8 cellular contexts compared by ENCODE assay signal in the genomic region with DNA sequence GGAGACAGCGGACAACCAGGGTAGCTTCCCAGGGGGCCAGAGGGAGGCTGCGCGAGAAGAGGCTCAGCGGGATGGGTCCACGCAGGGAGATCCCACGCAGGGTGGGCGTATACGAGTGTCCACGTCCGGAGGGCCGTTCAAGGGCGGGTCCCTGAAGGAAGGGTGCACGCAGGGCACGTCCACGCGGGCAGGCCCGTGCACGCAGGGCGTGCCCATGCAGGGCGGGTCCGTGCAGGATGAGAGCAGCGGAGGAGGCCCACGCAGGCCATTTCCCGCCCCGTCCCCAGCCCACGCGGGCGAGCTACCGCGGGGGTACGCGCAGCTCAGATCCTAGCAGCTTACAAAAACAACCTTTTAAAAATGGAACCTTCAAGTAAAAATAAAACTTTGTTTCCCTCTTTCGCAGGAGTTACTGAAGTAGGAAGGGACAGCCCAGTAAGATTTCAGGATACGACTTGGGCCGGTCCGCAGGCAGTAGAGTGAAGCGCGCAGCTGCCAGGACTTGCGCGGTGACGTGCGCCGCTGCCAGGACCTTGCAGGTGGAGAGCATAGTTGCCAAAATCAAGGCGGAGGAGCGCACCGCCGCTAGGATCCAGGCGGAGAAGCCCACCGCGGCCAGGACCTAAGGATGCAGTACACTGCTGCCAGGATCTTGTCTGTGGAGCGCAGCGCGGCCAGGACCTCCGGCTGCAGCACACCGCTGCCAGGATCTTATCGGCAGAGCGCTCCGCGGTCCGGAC. TPM values are rescaled to one million over a fixed set of nuclear protein-coding genes. Genes with fewer than 3 reads are reported as not detected.
DNase-seq lines count a peak whose midpoint lies in the region; ATAC-seq, FAIRE-seq and TF ChIP-seq lines count a peak whose summit lies in the region.

No MANE protein-coding gene starts in this region.

- peak overlapping the region; percentile 99 for H2BK20ac ChIP-seq in IMR-90 (ENCODE audit: low read depth, low read length)

- TF ChIP-seq RAD21 in IMR-90 (IDR thresholded peaks at IDR 0.05; ENCODE audit: low read length) = no peak

- peaks cover 5% of the 10 kb centered on the region for H4K20me1 ChIP-seq in IMR-90 (ENCODE audit: insufficient read depth, low read length)

- peak overlapping the region; percentile 100 for H2BK120ac ChIP-seq in IMR-90 (ENCODE audit: low read depth, low read length)

- H3K56ac ChIP-seq in IMR-90 (ENCODE audit: extremely low read depth, insufficient read depth, low read length) = peak overlapping the region; percentile 90

- intact Hi-C loops in IMR-90 (cut with micrococcal nuclease) = no loop called here
- intact Hi-C loops in activated T-helper 1 cell treated with anti-CD3 and anti-CD28 coated beads, Interleukin-12 subunit alpha, Interleukin-12 subunit beta, Interleukin-2, Interleukin-4 antibody, amounts not matched to agents 30 ng/mL and 10 ng/mL and 1 ng/mL, durations not matched to agents 14 hours and 24 hours and 36 hours (cut with micrococcal nuclease) = loop anchor here (1.0 to 10.0 kb wide), 8 partner anchors 15 to 722 kb away; a partner anchor contains a TSS

- ATAC-seq in GM21529 (IDR thresholded peaks at IDR 0.05; ENCODE audit: unreplicated experiment) (peak; percentile 50), IMR-90 (ENCODE audit: low read depth) (peak; percentile 83)
- peak; percentile 86 to 87 for ATAC-seq in natural killer cell treated with Interleukin-12 subunit alpha and Interleukin-12 subunit beta and Interleukin-15 and Interleukin-18, amount 100 ng/mL, for 72 hours
- peak; percentile 75 for ATAC-seq in stimulated activated naive CD8-positive, alpha-beta T cell treated with anti-CD3 and anti-CD28 coated beads, Interleukin-15, Interleukin-2, amounts not matched to agents 100 U/mL and 50 U/mL, for 24 hours

- peaks cover 25 to 44% of the 10 kb centered on the region in 2 experiments for H3K79me1 ChIP-seq in IMR-90 (ENCODE audit: low read depth in 1 of 2, low read length in 2 of 2)

- peak overlapping the region; percentile 99 for H3K27ac Mint-ChIP-seq in activated T-helper 1 cell treated with anti-CD3 and anti-CD28 coated beads, Interleukin-12 subunit alpha, Interleukin-12 subunit beta, Interleukin-2, Interleukin-4 antibody, amounts not matched to agents 30 ng/mL and 10 ng/mL and 1 ng/mL, durations not matched to agents 14 hours and 24 hours and 36 hours
- peak overlapping the region; percentile 99 for H3K27ac Mint-ChIP-seq in natural killer cell treated with Interleukin-12 subunit alpha and Interleukin-12 subunit beta and Interleukin-15 and Interleukin-18, amount 100 ng/mL, for 72 hours

- 1% methylated on average over 32 of the region's 60 CpGs; no CpG with 5 or more reads in 1 of the 2 experiments for WGBS in IMR-90 (ENCODE audit: extremely low coverage in 2 of 2, insufficient read length in 1 of 2), 2 experiments

- TF ChIP-seq CTCF in IMR-90 (conservative IDR thresholded peaks at IDR 0.05; ENCODE audit: low read depth, low read length) (no peak), fibroblast of mammary gland (conservative IDR thresholded peaks at IDR 0.05; ENCODE audit: control insufficient read depth, insufficient read depth, low read depth, low read length) (no peak)

- peak overlapping the region; percentile 48 to 99 for H4K8ac ChIP-seq in IMR-90 (ENCODE audit: low read depth in 2 of 2, low read length in 2 of 2)

- CTCF ChIA-PET in IMR-90 (lab: Yijun Ruan, JAX) = no interaction called here

- H3K9me3 ChIP-seq in IMR-90 (ENCODE audit: control insufficient read depth, insufficient read depth, low read length) = no peaks in the 10 kb centered on the region

- peaks cover 20% of the 10 kb centered on the region for H3K9me1 ChIP-seq in IMR-90 (ENCODE audit: insufficient read depth, low read length)

- peak overlapping the region; percentile 97 for H3K27ac ChIP-seq in IMR-90 (ENCODE audit: insufficient read depth, low read length)

- peaks cover 18% of the 10 kb centered on the region for H3K4me1 ChIP-seq in IMR-90 (ENCODE audit: control insufficient read depth, insufficient read depth, low read length)

- H3K9me3 Mint-ChIP-seq in activated T-helper 1 cell treated with anti-CD3 and anti-CD28 coated beads, Interleukin-12 subunit alpha, Interleukin-12 subunit beta, Interleukin-2, Interleukin-4 antibody, amounts not matched to agents 30 ng/mL and 10 ng/mL and 1 ng/mL, durations not matched to agents 14 hours and 24 hours and 36 hours = no peaks in the 10 kb centered on the region
- no peaks in the 10 kb centered on the region for H3K9me3 Mint-ChIP-seq in natural killer cell treated with Interleukin-12 subunit alpha and Interleukin-12 subunit beta and Interleukin-15 and Interleukin-18, amount 100 ng/mL, for 72 hours

- no TSS peak for BruUV-seq in IMR-90 (replicated peaks; lab: Mats Ljungman, UMichigan)

- peaks cover 7% of the 10 kb centered on the region for H3K27me3 Mint-ChIP-seq in activated T-helper 1 cell treated with anti-CD3 and anti-CD28 coated beads, Interleukin-12 subunit alpha, Interleukin-12 subunit beta, Interleukin-2, Interleukin-4 antibody, amounts not matched to agents 30 ng/mL and 10 ng/mL and 1 ng/mL, durations not matched to agents 14 hours and 24 hours and 36 hours (ENCODE audit: insufficient read depth)
- H3K27me3 Mint-ChIP-seq in natural killer cell treated with Interleukin-12 subunit alpha and Interleukin-12 subunit beta and Interleukin-15 and Interleukin-18, amount 100 ng/mL, for 72 hours = no peaks in the 10 kb centered on the region

- H3K36me3 ChIP-seq in IMR-90 (ENCODE audit: control insufficient read depth, insufficient read depth, low read length) = peaks cover 23% of the 10 kb centered on the region

- H3K4me3 ChIP-seq in IMR-90 (ENCODE audit: insufficient read depth, low read depth, low read length) = peak overlapping the region; percentile 70
- peak overlapping the region; percentile 84 for H3K4me3 ChIP-seq in fibroblast of mammary gland (ENCODE audit: control insufficient read depth, low read depth, low read length)

- peak overlapping the region; percentile 97 for H3K4me3 Mint-ChIP-seq in activated T-helper 1 cell treated with anti-CD3 and anti-CD28 coated beads, Interleukin-12 subunit alpha, Interleukin-12 subunit beta, Interleukin-2, Interleukin-4 antibody, amounts not matched to agents 30 ng/mL and 10 ng/mL and 1 ng/mL, durations not matched to agents 14 hours and 24 hours and 36 hours
- H3K4me3 Mint-ChIP-seq in natural killer cell treated with Interleukin-12 subunit alpha and Interleukin-12 subunit beta and Interleukin-15 and Interleukin-18, amount 100 ng/mL, for 72 hours = peak overlapping the region; percentile 94

- POLR2A ChIA-PET in IMR-90 (lab: Charles Lee; ENCODE audit: unreplicated experiment) = interaction anchor here (0.9 kb wide), 1 partner anchor 29 kb away, joined by 5 read pairs; a partner anchor contains a TSS

- H3K4ac ChIP-seq in IMR-90 (ENCODE audit: low read depth, low read length) = peak overlapping the region; percentile 99

- H3K14ac ChIP-seq in IMR-90 (replicated peaks; ENCODE audit: low read depth, low read length) = peak overlapping the region; percentile 99

- DNase-seq in DMS53 treated with DMSO at 0.1 percent for 48 hours (lab: John Stamatoyannopoulos, UW; ENCODE audit: unreplicated experiment) = peak; percentile 74
- peak; percentile 86 for DNase-seq in IMR-90
- DNase-seq in RCC 7860 (ENCODE audit: low spot score) = peak; percentile 75
- DNase-seq in activated T-helper 1 cell treated with anti-CD3 and anti-CD28 coated beads, Interleukin-12 subunit alpha, Interleukin-12 subunit beta, Interleukin-2, Interleukin-4 antibody, amounts not matched to agents 30 ng/mL and 10 ng/mL and 1 ng/mL, durations not matched to agents 14 hours and 24 hours and 36 hours (ENCODE audit: low spot score) = peak; percentile 84
- peak; percentile 85 for DNase-seq in fibroblast of mammary gland (ENCODE audit: low read depth)
- peak; percentile 89 for DNase-seq in natural killer cell treated with Interleukin-12 subunit alpha and Interleukin-12 subunit beta and Interleukin-15 and Interleukin-18, amount 100 ng/mL, for 72 hours (ENCODE audit: low spot score)
- peak; percentile 73 for DNase-seq in stimulated activated naive CD8-positive, alpha-beta T cell treated with anti-CD3 and anti-CD28 coated beads, Interleukin-15, Interleukin-2, amounts not matched to agents 100 U/mL and 50 U/mL, for 24 hours

- peak overlapping the region; percentile 100 for H3K23ac ChIP-seq in IMR-90 (ENCODE audit: low read depth, low read length)

- H3K36me3 Mint-ChIP-seq in activated T-helper 1 cell treated with anti-CD3 and anti-CD28 coated beads, Interleukin-12 subunit alpha, Interleukin-12 subunit beta, Interleukin-2, Interleukin-4 antibody, amounts not matched to agents 30 ng/mL and 10 ng/mL and 1 ng/mL, durations not matched to agents 14 hours and 24 hours and 36 hours (ENCODE audit: low read depth) = peaks cover 20% of the 10 kb centered on the region
- peaks cover 4% of the 10 kb centered on the region for H3K36me3 Mint-ChIP-seq in natural killer cell treated with Interleukin-12 subunit alpha and Interleukin-12 subunit beta and Interleukin-15 and Interleukin-18, amount 100 ng/mL, for 72 hours

- TF ChIP-seq POLR2A in IMR-90 (IDR thresholded peaks at IDR 0.05; ENCODE audit: low read depth, low read length) = no peak

- no peaks in the 10 kb centered on the region; the same call in 1 of the 2 replicates for H3K27me3 ChIP-seq in IMR-90 (ENCODE audit: control insufficient read depth, insufficient read depth, low read length)

- in situ Hi-C loops in IMR-90 (cut with MboI; ENCODE audit: low sequenced_read_pairs) = no loop called here

- H2BK5ac ChIP-seq in IMR-90 (ENCODE audit: low read depth, low read length, poor library complexity, severe bottlenecking) = peak overlapping the region; percentile 100

- H2AK9ac ChIP-seq in IMR-90 (replicated peaks; ENCODE audit: low read depth, low read length, poor library complexity) = peak overlapping the region; percentile 96

- H3K9ac ChIP-seq in IMR-90 (ENCODE audit: low read depth, low read length) = peak overlapping the region; percentile 89

- peak overlapping the region; percentile 91 for H3K4me2 ChIP-seq in IMR-90 (ENCODE audit: low read depth, low read length)

- peak overlapping the region; percentile 100 for H2AFZ ChIP-seq in IMR-90 (replicated peaks; ENCODE audit: low read length, poor library complexity)

- H3K4me1 Mint-ChIP-seq in activated T-helper 1 cell treated with anti-CD3 and anti-CD28 coated beads, Interleukin-12 subunit alpha, Interleukin-12 subunit beta, Interleukin-2, Interleukin-4 antibody, amounts not matched to agents 30 ng/mL and 10 ng/mL and 1 ng/mL, durations not matched to agents 14 hours and 24 hours and 36 hours (ENCODE audit: low read depth) = peaks cover 29% of the 10 kb centered on the region
- H3K4me1 Mint-ChIP-seq in natural killer cell treated with Interleukin-12 subunit alpha and Interleukin-12 subunit beta and Interleukin-15 and Interleukin-18, amount 100 ng/mL, for 72 hours (ENCODE audit: low read depth in 2 of 2) = peaks cover 21 to 23% of the 10 kb centered on the region in 2 donors

- peak overlapping the region; percentile 98 for H4K5ac ChIP-seq in IMR-90 (ENCODE audit: low read depth, low read length)

- dilution Hi-C loops in IMR-90 (cut with HindIII; ENCODE audit: low sequenced_read_pairs, unreplicated experiment) = no loop called here

- FAIRE-seq in RCC 7860 (lab: Jason Lieb, UNC) = peak; percentile 12

- H2AK5ac ChIP-seq in IMR-90 (ENCODE audit: low read depth, low read length) = peak overlapping the region; percentile 56

- peak overlapping the region; percentile 58; the same call in 1 of the 3 replicates for H2BK15ac ChIP-seq in IMR-90 (ENCODE audit: low read depth, low read length)

- peak overlapping the region; percentile 100 for H3K18ac ChIP-seq in IMR-90 (ENCODE audit: low read depth, low read length)

- peak overlapping the region; percentile 99 for H4K91ac ChIP-seq in IMR-90 (ENCODE audit: insufficient read depth, low read depth, low read length)

RNA-seq across cellular contexts. Expression of a gene that starts 0.4 kb away (rescaled TPM):
- 13.6 and 14.0 TPM in 2 replicates for total RNA-seq in IMR-90 (2012; rRNA removed)
- polyA plus RNA-seq in IMR-90 (2012; rRNA removed) = 55.4 and 60.2 TPM in 2 replicates
- 66.0 and 74.1 TPM in 2 replicates for polyA plus RNA-seq in IMR-90 (2012; cell fraction: cytosol; rRNA removed)
- 23.7 and 33.7 TPM in 2 replicates for polyA plus RNA-seq in IMR-90 (2012; cell fraction: nucleus; rRNA removed; ENCODE audit: low replicate concordance)
- total RNA-seq in activated T-helper 1 cell treated with anti-CD3 and anti-CD28 coated beads, Interleukin-12 subunit alpha, Interleukin-12 subunit beta, Interleukin-2, Interleukin-4 antibody, amounts not matched to agents 30 ng/mL and 10 ng/mL and 1 ng/mL, durations not matched to agents 14 hours and 24 hours and 36 hours = 137 TPM in 2 replicates
- total RNA-seq in natural killer cell treated with Interleukin-12 subunit alpha and Interleukin-12 subunit beta and Interleukin-15 and Interleukin-18, amount 100 ng/mL, for 72 hours = 100 to 1,000 TPM in 1 of 2 donors, 10 to 100 TPM in 1; 69.5 to 106 TPM

Comparison
In these comparisons a context has a peak if more than half of its experiments do, and no peak if none do; other contexts are left out.
1. Peak in every context shown above with its lines: DNase-seq, ATAC-seq, H3K4me3 ChIP-seq and H3K27ac ChIP-seq.